Comparison of ENCODE assay signal across 8 cellular contexts in the genomic region with DNA sequence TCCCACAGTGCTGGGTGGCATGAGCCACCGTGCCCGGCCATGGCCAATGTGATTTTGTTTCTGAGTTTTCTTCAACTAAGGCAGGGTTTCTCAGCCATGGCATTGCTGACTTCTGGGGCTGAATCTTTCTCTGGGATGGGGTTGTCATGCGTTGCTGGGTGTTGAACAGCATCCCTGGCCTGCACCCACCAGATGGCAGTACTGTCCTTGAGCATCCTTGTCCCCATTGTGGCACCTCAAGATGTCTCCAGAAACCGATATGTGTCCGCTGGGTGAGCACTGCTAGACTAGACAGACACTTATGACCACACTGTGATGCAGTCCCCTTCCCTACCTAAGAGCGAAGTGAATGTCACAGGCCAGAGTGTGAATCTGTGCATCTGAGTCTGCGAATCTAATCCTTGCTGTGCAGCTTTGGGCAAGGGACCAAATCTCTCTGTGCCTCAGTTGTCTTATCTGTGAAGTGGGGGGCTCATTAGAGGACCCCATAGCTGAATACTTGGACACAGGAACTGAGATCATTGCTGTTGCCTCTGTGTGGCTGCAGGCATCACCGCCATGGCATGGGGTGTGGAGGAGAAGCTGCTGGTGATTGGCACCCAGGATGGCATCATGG. TPM values are rescaled to one million over a fixed set of nuclear protein-coding genes. Genes with fewer than 3 reads are reported as not detected.
DNase-seq lines count a peak whose midpoint lies in the region; ATAC-seq and TF ChIP-seq lines count a peak whose summit lies in the region.

No MANE protein-coding gene starts in this region.

- H3K27me3 Mint-ChIP-seq in nephron progenitor cell (ENCODE audit: low read depth, poor library complexity): peaks cover 42% of the 10 kb centered on the region

- TF ChIP-seq CTCF in epithelial cell of esophagus (IDR thresholded peaks at IDR 0.05; ENCODE audit: insufficient read depth, low read depth, low read length, missing control alignments) (peak; percentile 79), nephron progenitor cell (IDR thresholded peaks at IDR 0.05) (peak; percentile 48)

- H3K4me3 Mint-ChIP-seq in nephron progenitor cell: no peak overlapping the region

- H3K4me3 ChIP-seq in epithelial cell of esophagus (ENCODE audit: low read length): no peak overlapping the region

- DNase-seq in A172 (ENCODE audit: low spot score) (peak; percentile 79), GF-D8 (lab: John Stamatoyannopoulos, UW) (peak; percentile 22), NCI-H2171 treated with DMSO at 0.1 percent for 48 hours (lab: John Stamatoyannopoulos, UW) (peak; percentile 36), epithelial cell of esophagus (ENCODE audit: low read depth) (peak; percentile 78), nephron progenitor cell (peak; percentile 60)
- peak; percentile 71 for DNase-seq in activated CD4-positive, alpha-beta T cell treated with anti-CD3 and anti-CD28 coated beads for 48 hours

- no peaks in the 10 kb centered on the region for H3K9me3 Mint-ChIP-seq in nephron progenitor cell

- no peak for ATAC-seq in GM19467 (IDR thresholded peaks at IDR 0.05; ENCODE audit: unreplicated experiment)
- ATAC-seq in HG03354 (IDR thresholded peaks at IDR 0.05; ENCODE audit: poor library complexity, severe bottlenecking, unreplicated experiment): no peak

- no peak overlapping the region for H3K27ac Mint-ChIP-seq in nephron progenitor cell

- H3K4me1 Mint-ChIP-seq in nephron progenitor cell: no peaks in the 10 kb centered on the region

- no peaks in the 10 kb centered on the region for H3K36me3 Mint-ChIP-seq in nephron progenitor cell (ENCODE audit: low read depth)

RNA-seq across cellular contexts. Expression of a gene that starts 50.3 kb away (rescaled TPM):
- 23.9 and 24.7 TPM in 2 replicates for total RNA-seq in A172 (2014; rRNA removed; shearing (Covaris generic))

RNA-seq across cellular contexts. Expression of a gene that starts 59.3 kb away (rescaled TPM):
- total RNA-seq in A172 (2014; rRNA removed; shearing (Covaris generic)): 0.09 TPM in 1 of 2 replicates, not detected in the other

Comparison
In these comparisons a context has a peak if more than half of its experiments do, and no peak if none do; other contexts are left out.
1. DNase-seq: peak in every context shown above with its lines; median percentile 79 in A172; 78 in epithelial cell of esophagus; 71 in activated CD4-positive, alpha-beta T cell treated with anti-CD3 and anti-CD28 coated beads for 48 hours; 60 in nephron progenitor cell; 36 in NCI-H2171 treated with DMSO at 0.1 percent for 48 hours; 22 in GF-D8.